8 cellular contexts compared by ENCODE assay signal in genomic region chr4:98928505-98929340, GRCh38.
DNase-seq lines count a peak whose midpoint lies in the region; ATAC-seq, FAIRE-seq and TF ChIP-seq lines count a peak whose summit lies in the region.

EIF4E (minus strand) TSS chr4:98929133; CDS start chr4:98929112, 21 bp downstream.

- peaks cover 25% of the 10 kb centered on the region for H3K4me1 Mint-ChIP-seq in central memory CD8-positive, alpha-beta T cell

- peaks cover 29% of the 10 kb centered on the region for H3K36me3 Mint-ChIP-seq in central memory CD8-positive, alpha-beta T cell (ENCODE audit: insufficient read depth)

- peak; percentile 71 for FAIRE-seq in islet of Langerhans (lab: Jason Lieb, UNC)

- DNase-seq in AG10803 (ENCODE audit: low read depth) (peak; percentile 99), NCI-H446 (lab: John Stamatoyannopoulos, UW) (peak; percentile 95 to 98)
- DNase-seq in activated CD4-positive, CD25-positive, alpha-beta regulatory T cell treated with anti-CD3 and anti-CD28 coated beads, Interleukin-2, amount 50 U/mL, for 16 hours (ENCODE audit: low read depth, low spot score) = peak; percentile 94
- peak; percentile 87 to 95 for DNase-seq in central memory CD8-positive, alpha-beta T cell (ENCODE audit: low spot score in 2 of 2)
- peak; percentile 89 for DNase-seq in stimulated activated CD4-positive, alpha-beta T cell treated with anti-CD3 and anti-CD28 coated beads, Interleukin-12 subunit alpha, Interleukin-12 subunit beta, amount 100 ng/mL, for 4 hours

- H3K27ac Mint-ChIP-seq in central memory CD8-positive, alpha-beta T cell (ENCODE audit: low read depth) = peak within 1 kb of the TSS; percentile 91

- H3K4me3 Mint-ChIP-seq in central memory CD8-positive, alpha-beta T cell = peak within 1 kb of the TSS; percentile 95

- peak within 1 kb of the TSS; percentile 98 for H3K4me3 ChIP-seq in AG10803 (ENCODE audit: low read length)

- TF ChIP-seq CTCF in AG10803 (conservative IDR thresholded peaks at IDR 0.05; ENCODE audit: low read length) = 0 out of 2 replicates have a peak, but pooled peaks have one; percentile 14

- ATAC-seq in GM19025 (IDR thresholded peaks at IDR 0.05; ENCODE audit: low read depth, unreplicated experiment) = peak; percentile 67
- ATAC-seq in HG03342 (IDR thresholded peaks at IDR 0.05; ENCODE audit: unreplicated experiment) = peak; percentile 68
- ATAC-seq in central memory CD8-positive, alpha-beta T cell (replicated peaks; ENCODE audit: extremely low read depth, poor library complexity, severe bottlenecking) = peak; percentile 80

- no peaks in the 10 kb centered on the region for H3K27me3 Mint-ChIP-seq in central memory CD8-positive, alpha-beta T cell

- H3K9me3 Mint-ChIP-seq in central memory CD8-positive, alpha-beta T cell = no peaks in the 10 kb centered on the region

Comparison
In these comparisons a context has a peak if more than half of its experiments do, and no peak if none do; other contexts are left out.
1. Peak in every context shown above with its lines: DNase-seq, ATAC-seq and H3K4me3 ChIP-seq.